In genomic region chr22:32686354-32686753, GRCh38 we compare ENCODE assay signal across 16 cellular contexts.
A peak's percentile ranks its signal among the peaks of the same experiment; 100 is the strongest.
DNase-seq lines count a peak whose midpoint lies in the region; ATAC-seq and TF ChIP-seq lines count a peak whose summit lies in the region.
"Had no signal": no experiment of that assay in that cellular context is flagged by ENCODE, and none has a peak within 500 bp of the region (broad histone marks: within the 10 kb centered on the region; RNA-seq: fewer than 3 reads in every experiment).

No MANE protein-coding gene starts in this region.

- DNase-seq in EH (ENCODE audit: low read depth) (peak; percentile 25), IMR-90 (peak; percentile 27), choroid plexus epithelial cell (ENCODE audit: low read depth) (peak; percentile 18), left kidney (ENCODE audit: low read depth, low spot score) (peak; percentile 42), COLO829 (ENCODE audit: low spot score) (no peak), NCI-H2081 (lab: John Stamatoyannopoulos, UW) (no peak)
- DNase-seq in activated CD8-positive, alpha-beta T cell treated with anti-CD3 and anti-CD28 coated beads, Interleukin-2, amount 10 ng/mL, durations not matched to agents 7 days and 5 days, result no peak
- DNase-seq: Caco-2; CD8-positive, alpha-beta memory T cell; GDM1; GM23248 had no signal

- H4K8ac ChIP-seq in IMR-90 (ENCODE audit: low read depth in 2 of 2, low read length in 2 of 2), result no peak overlapping the region

- no peak overlapping the region for H3K4me3 ChIP-seq in IMR-90 (ENCODE audit: insufficient read depth, low read depth, low read length)
- no peak overlapping the region for H3K4me3 ChIP-seq in choroid plexus epithelial cell (ENCODE audit: low read depth, low read length)
- H3K4me3 ChIP-seq: BLaER1 treated with 17β-estradiol and CSF1 and Interleukin-3, amounts not matched to agents 10 nM and 100 nM; GM23248; HAP-1 had no signal

- intact Hi-C loops in IMR-90 (cut with micrococcal nuclease), result no loop called here

- H3K27ac ChIP-seq in IMR-90 (ENCODE audit: insufficient read depth, low read length), result no peak overlapping the region
- H3K27ac ChIP-seq: BLaER1 treated with 17β-estradiol and CSF1 and Interleukin-3, amounts not matched to agents 10 nM and 100 nM; GM23248; HL-60 had no signal

- no peaks in the 10 kb centered on the region for H3K36me3 ChIP-seq in IMR-90 (ENCODE audit: control insufficient read depth, insufficient read depth, low read length)
- H3K36me3 ChIP-seq: BLaER1 treated with 17β-estradiol and CSF1 and Interleukin-3, amounts not matched to agents 10 nM and 100 nM; HAP-1 had no signal

- no peak overlapping the region for H3K4me3 Mint-ChIP-seq in activated CD8-positive, alpha-beta T cell treated with anti-CD3 and anti-CD28 coated beads, Interleukin-2, amount 10 ng/mL, durations not matched to agents 7 days and 5 days
- H3K4me3 Mint-ChIP-seq: B cell; CD8-positive, alpha-beta memory T cell; IgD-negative memory B cell had no signal

- H2BK15ac ChIP-seq in IMR-90 (ENCODE audit: low read depth, low read length), result 0 out of 3 replicates have a peak overlapping the region, but pooled peaks have one; percentile 48

- dilution Hi-C loops in IMR-90 (cut with HindIII; ENCODE audit: low sequenced_read_pairs, unreplicated experiment), result no loop called here

- TF ChIP-seq POLR2A in IMR-90 (IDR thresholded peaks at IDR 0.05; ENCODE audit: low read depth, low read length), result no peak

- H2BK20ac ChIP-seq in IMR-90 (ENCODE audit: low read depth, low read length), result no peak overlapping the region

- H3K27me3 Mint-ChIP-seq in activated CD8-positive, alpha-beta T cell treated with anti-CD3 and anti-CD28 coated beads, Interleukin-2, amount 10 ng/mL, durations not matched to agents 7 days and 5 days (ENCODE audit: low read depth), result peaks cover 10% of the 10 kb centered on the region

- H3K9me3 ChIP-seq in IMR-90 (ENCODE audit: control insufficient read depth, insufficient read depth, low read length), result no peaks in the 10 kb centered on the region; the same call in 1 of the 2 replicates
- H3K9me3 ChIP-seq: BLaER1 treated with 17β-estradiol and CSF1 and Interleukin-3, amounts not matched to agents 10 nM and 100 nM; Caco-2; HAP-1 had no signal

- no peaks in the 10 kb centered on the region for H3K36me3 Mint-ChIP-seq in activated CD8-positive, alpha-beta T cell treated with anti-CD3 and anti-CD28 coated beads, Interleukin-2, amount 10 ng/mL, durations not matched to agents 7 days and 5 days (ENCODE audit: low read depth)

- no peaks in the 10 kb centered on the region for H3K27me3 ChIP-seq in IMR-90 (ENCODE audit: control insufficient read depth, insufficient read depth, low read length)
- H3K27me3 ChIP-seq: BLaER1 treated with 17β-estradiol and CSF1 and Interleukin-3, amounts not matched to agents 10 nM and 100 nM had no signal

- H3K9me1 ChIP-seq in IMR-90 (ENCODE audit: insufficient read depth, low read length), result peaks cover 5% of the 10 kb centered on the region

- in situ Hi-C loops in IMR-90 (cut with MboI; ENCODE audit: low sequenced_read_pairs), result no loop called here

- H3K56ac ChIP-seq in IMR-90 (ENCODE audit: extremely low read depth, insufficient read depth, low read length), result no peak overlapping the region

- WGBS in IMR-90 (ENCODE audit: extremely low coverage in 2 of 2, insufficient read length in 1 of 2), 2 experiments, result no CpG with 5 or more reads among the region's 6 CpGs

- no peak overlapping the region for H4K5ac ChIP-seq in IMR-90 (ENCODE audit: low read depth, low read length)

- no peak overlapping the region for H3K23ac ChIP-seq in IMR-90 (ENCODE audit: low read depth, low read length)

- H3K14ac ChIP-seq in IMR-90 (replicated peaks; ENCODE audit: low read depth, low read length), result no peak overlapping the region

- H3K9me3 Mint-ChIP-seq in activated CD8-positive, alpha-beta T cell treated with anti-CD3 and anti-CD28 coated beads, Interleukin-2, amount 10 ng/mL, durations not matched to agents 7 days and 5 days (ENCODE audit: insufficient read depth), result no peaks in the 10 kb centered on the region
- H3K9me3 Mint-ChIP-seq: IgD-negative memory B cell had no signal

- no peak for TF ChIP-seq RAD21 in IMR-90 (IDR thresholded peaks at IDR 0.05; ENCODE audit: low read length)

- H3K4ac ChIP-seq in IMR-90 (ENCODE audit: low read depth, low read length), result no peak overlapping the region

- H3K27ac Mint-ChIP-seq in activated CD8-positive, alpha-beta T cell treated with anti-CD3 and anti-CD28 coated beads, Interleukin-2, amount 10 ng/mL, durations not matched to agents 7 days and 5 days, result no peak overlapping the region
- H3K27ac Mint-ChIP-seq: B cell; CD8-positive, alpha-beta memory T cell; IgD-negative memory B cell had no signal

- H3K4me1 Mint-ChIP-seq in activated CD8-positive, alpha-beta T cell treated with anti-CD3 and anti-CD28 coated beads, Interleukin-2, amount 10 ng/mL, durations not matched to agents 7 days and 5 days (ENCODE audit: low read depth), result no peaks in the 10 kb centered on the region
- H3K4me1 Mint-ChIP-seq: B cell; CD8-positive, alpha-beta memory T cell; IgD-negative memory B cell had no signal

- no peak overlapping the region for H2BK5ac ChIP-seq in IMR-90 (ENCODE audit: low read depth, low read length, poor library complexity, severe bottlenecking)

- peak overlapping the region; percentile 62 for H2AK5ac ChIP-seq in IMR-90 (ENCODE audit: low read depth, low read length)

- no peaks in the 10 kb centered on the region for H4K20me1 ChIP-seq in IMR-90 (ENCODE audit: insufficient read depth, low read length)
- H4K20me1 ChIP-seq: BLaER1 treated with 17β-estradiol and CSF1 and Interleukin-3, amounts not matched to agents 10 nM and 100 nM had no signal

- POLR2A ChIA-PET in IMR-90 (lab: Charles Lee; ENCODE audit: unreplicated experiment), result interaction anchor here (1.0 kb wide), 1 partner anchor 64 kb away, joined by 6 read pairs; no protein-coding TSS in a partner anchor
- POLR2A ChIA-PET in activated CD8-positive, alpha-beta T cell treated with anti-CD3 and anti-CD28 coated beads, Interleukin-2, amount 10 ng/mL, durations not matched to agents 7 days and 5 days (lab: Charles Lee), result no interaction called here

- H3K79me1 ChIP-seq in IMR-90 (ENCODE audit: low read depth in 1 of 2, low read length in 2 of 2), result no peaks in the 10 kb centered on the region

- H3K9ac ChIP-seq in IMR-90 (ENCODE audit: low read depth, low read length), result no peak overlapping the region
- H3K9ac ChIP-seq: BLaER1 treated with 17β-estradiol and CSF1 and Interleukin-3, amounts not matched to agents 10 nM and 100 nM; GM23248 had no signal

- H3K4me2 ChIP-seq in IMR-90 (ENCODE audit: low read depth, low read length), result no peak overlapping the region
- H3K4me2 ChIP-seq: BLaER1 treated with 17β-estradiol and CSF1 and Interleukin-3, amounts not matched to agents 10 nM and 100 nM had no signal

- no peak overlapping the region for H4K91ac ChIP-seq in IMR-90 (ENCODE audit: insufficient read depth, low read depth, low read length)

- no peak overlapping the region for H3K18ac ChIP-seq in IMR-90 (ENCODE audit: low read depth, low read length)

- H2AK9ac ChIP-seq in IMR-90 (replicated peaks; ENCODE audit: low read depth, low read length, poor library complexity), result no peak overlapping the region

- H2BK120ac ChIP-seq in IMR-90 (ENCODE audit: low read depth, low read length), result no peak overlapping the region

- peak; percentile 46; the same call in 1 of the 2 replicates for ATAC-seq in IMR-90 (ENCODE audit: low read depth)
- ATAC-seq in activated CD8-positive, alpha-beta T cell treated with anti-CD3 and anti-CD28 coated beads, Interleukin-2, amount 10 ng/mL, durations not matched to agents 7 days and 5 days, result no peak

- CTCF ChIA-PET in IMR-90 (lab: Yijun Ruan, JAX), result interaction anchor here (0.6 kb wide), 1 partner anchor 241 kb away, joined by 3 read pairs; no protein-coding TSS in a partner anchor
- CTCF ChIA-PET in activated CD8-positive, alpha-beta T cell treated with anti-CD3 and anti-CD28 coated beads, Interleukin-2, amount 10 ng/mL, durations not matched to agents 7 days and 5 days (lab: Charles Lee), result no interaction called here

- no TSS peak for BruUV-seq in IMR-90 (replicated peaks; lab: Mats Ljungman, UMichigan)

- H2AFZ ChIP-seq in IMR-90 (replicated peaks; ENCODE audit: low read length, poor library complexity), result no peak overlapping the region
- H2AFZ ChIP-seq: GM23248 had no signal

- TF ChIP-seq CTCF in IMR-90 (conservative IDR thresholded peaks at IDR 0.05; ENCODE audit: low read depth, low read length), result no peak
- TF ChIP-seq CTCF in choroid plexus epithelial cell (conservative IDR thresholded peaks at IDR 0.05; ENCODE audit: low read depth, low read length), result no peak

- peaks cover 2% of the 10 kb centered on the region; the same call in 1 of the 2 replicates for H3K4me1 ChIP-seq in IMR-90 (ENCODE audit: control insufficient read depth, insufficient read depth, low read length)
- H3K4me1 ChIP-seq: BLaER1 treated with 17β-estradiol and CSF1 and Interleukin-3, amounts not matched to agents 10 nM and 100 nM; HAP-1 had no signal

TF ChIP-seq in IMR-90, 13 proteins besides CTCF, POLR2A, EP300 and RAD21 (continues in another document):
- no peak for TF ChIP-seq FOS (IDR thresholded peaks at IDR 0.05; ENCODE audit: low read depth, low read length)
- no peak for TF ChIP-seq CEBPB (IDR thresholded peaks at IDR 0.05; ENCODE audit: low read depth, low read length)
- TF ChIP-seq MAFK (IDR thresholded peaks at IDR 0.05; ENCODE audit: low read depth, low read length), result no peak
- TF ChIP-seq NFE2L2 (IDR thresholded peaks at IDR 0.05; ENCODE audit: low read depth, low read length), result no peak
- TF ChIP-seq ELK1 (IDR thresholded peaks at IDR 0.05; ENCODE audit: borderline replicate concordance, low read depth, low read length), result no peak
- no peak for TF ChIP-seq MAZ (IDR thresholded peaks at IDR 0.05; ENCODE audit: borderline replicate concordance, low read depth, low read length)
- TF ChIP-seq BHLHE40 (IDR thresholded peaks at IDR 0.05; ENCODE audit: low read depth, low read length), result no peak
- no peak for TF ChIP-seq RFX5 (IDR thresholded peaks at IDR 0.05; ENCODE audit: low read depth, low read length)
- TF ChIP-seq SMC3 (IDR thresholded peaks at IDR 0.05; ENCODE audit: low read depth, low read length), result no peak
- TF ChIP-seq RCOR1 (IDR thresholded peaks at IDR 0.05; ENCODE audit: insufficient replicate concordance, low read length), result no peak

Comparison
In these comparisons a context has a peak if more than half of its experiments do, and no peak if none do; other contexts are left out.
1. DNase-seq: peak in EH (single experiment), IMR-90 (single experiment), choroid plexus epithelial cell (single experiment) and left kidney (single experiment); none in COLO829 (single experiment), activated CD8-positive, alpha-beta T cell treated with anti-CD3 and anti-CD28 coated beads, Interleukin-2, amount 10 ng/mL, durations not matched to agents 7 days and 5 days (single experiment) and NCI-H2081 (0 of 2).